8 cellular contexts compared by ENCODE assay signal in genomic region chr7:39609462-39610149, GRCh38. TPM values are rescaled to one million over a fixed set of nuclear protein-coding genes. Genes with fewer than 3 reads are reported as not detected.
A peak's percentile ranks its signal among the peaks of the same experiment; 100 is the strongest.
DNase-seq lines count a peak whose midpoint lies in the region; ATAC-seq and TF ChIP-seq lines count a peak whose summit lies in the region.

No MANE protein-coding gene starts in this region.

- no peaks in the 10 kb centered on the region for H3K9me3 Mint-ChIP-seq in dendritic cell treated with granulocyte-macrophage colony-stimulating factor and Interleukin-4, amounts not matched to agents 40 ng/mL and 50 ng/mL, for 4 days

- H2BK5ac ChIP-seq in mesenchymal stem cell (ENCODE audit: low read depth, low read length, poor library complexity, severe bottlenecking): no peak overlapping the region

- no peak overlapping the region for H3K27ac ChIP-seq in HUES6 (ENCODE audit: low read depth, low read length)
- no peak overlapping the region for H3K27ac ChIP-seq in mesenchymal stem cell (ENCODE audit: low read length, poor library complexity, severe bottlenecking)
- no peak overlapping the region for H3K27ac ChIP-seq in WERI-Rb-1

- no peak overlapping the region for H4K91ac ChIP-seq in mesenchymal stem cell (ENCODE audit: low read length)

- H3K4me1 ChIP-seq in ES-I3 (ENCODE audit: insufficient read depth, low read length): no peaks in the 10 kb centered on the region
- 0 out of 2 replicates have a peak, but pooled peaks cover 3% of the 10 kb centered on the region for H3K4me1 ChIP-seq in HUES6 (ENCODE audit: control insufficient read depth, insufficient read depth, low read length)
- H3K4me1 ChIP-seq in mesenchymal stem cell (ENCODE audit: control insufficient read depth, insufficient read depth, low read depth, low read length): peaks cover 3% of the 10 kb centered on the region

- H3K36me3 ChIP-seq in ES-I3 (ENCODE audit: insufficient read depth, low read length) (no peaks in the 10 kb centered on the region), HUES6 (ENCODE audit: control insufficient read depth, insufficient read depth, low read length) (no peaks in the 10 kb centered on the region), mesenchymal stem cell (ENCODE audit: control insufficient read depth in 1 of 2, insufficient read depth in 2 of 2, low read depth in 1 of 2, low read length in 2 of 2) (no peaks in the 10 kb centered on the region), WERI-Rb-1 (no peaks in the 10 kb centered on the region)

- H2BK12ac ChIP-seq in mesenchymal stem cell (ENCODE audit: low read length in 2 of 2): peak overlapping the region in 1 of 2 experiments; percentile 84

- intact Hi-C loops in dendritic cell treated with granulocyte-macrophage colony-stimulating factor and Interleukin-4, amounts not matched to agents 40 ng/mL and 50 ng/mL, for 4 days (cut with micrococcal nuclease): no loop called here

- peak overlapping the region; percentile 62 for H2AFZ ChIP-seq in mesenchymal stem cell (ENCODE audit: low read depth, low read length)

- peak overlapping the region; percentile 76 for H4K8ac ChIP-seq in mesenchymal stem cell (ENCODE audit: low read length)

- WGBS in mesenchymal stem cell: 23% methylated on average over 33 of the region's 38 CpGs

- H3K9me3 ChIP-seq in ES-I3 (ENCODE audit: control insufficient read depth, insufficient read depth, low read length) (no peaks in the 10 kb centered on the region), HUES6 (ENCODE audit: control insufficient read depth, insufficient read depth, low read depth, low read length) (no peaks in the 10 kb centered on the region), mesenchymal stem cell (ENCODE audit: control insufficient read depth, low read length) (no peaks in the 10 kb centered on the region), WERI-Rb-1 (ENCODE audit: severe bottlenecking) (peaks cover 2% of the 10 kb centered on the region)

- H3K27me3 ChIP-seq in HUES6 (ENCODE audit: control insufficient read depth, insufficient read depth, low read length): peaks cover 14% of the 10 kb centered on the region
- H3K27me3 ChIP-seq in mesenchymal stem cell (ENCODE audit: control insufficient read depth in 1 of 2, insufficient read depth in 1 of 2, low read length in 2 of 2): no peaks in the 10 kb centered on the region
- no peaks in the 10 kb centered on the region for H3K27me3 ChIP-seq in WERI-Rb-1 (ENCODE audit: insufficient read depth, low read depth, severe bottlenecking)

- no peak overlapping the region for H2BK15ac ChIP-seq in mesenchymal stem cell (ENCODE audit: low read depth, poor library complexity, severe bottlenecking)

- H3K27me3 Mint-ChIP-seq in dendritic cell treated with granulocyte-macrophage colony-stimulating factor and Interleukin-4, amounts not matched to agents 40 ng/mL and 50 ng/mL, for 4 days: peaks cover 12% of the 10 kb centered on the region

- H3K4me3 ChIP-seq in HUES6 (ENCODE audit: low read depth, low read length) (peak overlapping the region; percentile 51), mesenchymal stem cell (ENCODE audit: insufficient read depth in 1 of 2, low read depth in 1 of 2, low read length in 2 of 2) (peak overlapping the region; percentile 39 to 63), WERI-Rb-1 (ENCODE audit: low read depth, low read length) (no peak overlapping the region)

- ATAC-seq in GM21619 (IDR thresholded peaks at IDR 0.05; ENCODE audit: unreplicated experiment) (no peak), GM21423 (IDR thresholded peaks at IDR 0.05; ENCODE audit: unreplicated experiment) (no peak)

- no peaks in the 10 kb centered on the region for H3K79me1 ChIP-seq in mesenchymal stem cell (replicated peaks; ENCODE audit: low read length, poor library complexity, severe bottlenecking)

- peak overlapping the region; percentile 77 for H3K27ac Mint-ChIP-seq in dendritic cell treated with granulocyte-macrophage colony-stimulating factor and Interleukin-4, amounts not matched to agents 40 ng/mL and 50 ng/mL, for 4 days

- peak overlapping the region; percentile 66 for H3K4me3 Mint-ChIP-seq in dendritic cell treated with granulocyte-macrophage colony-stimulating factor and Interleukin-4, amounts not matched to agents 40 ng/mL and 50 ng/mL, for 4 days

- DNase-seq in mesenchymal stem cell: no peak
- no peak for DNase-seq in WERI-Rb-1
- DNase-seq in GF-D8 (lab: John Stamatoyannopoulos, UW): no peak

- H3K18ac ChIP-seq in mesenchymal stem cell (ENCODE audit: low read depth in 1 of 2, low read length in 2 of 2): peak overlapping the region; percentile 59 to 72

- peak overlapping the region; percentile 3 to 62 for H3K4ac ChIP-seq in mesenchymal stem cell (ENCODE audit: low read depth in 1 of 2, low read length in 2 of 2)

- no peak overlapping the region for H3K14ac ChIP-seq in mesenchymal stem cell (ENCODE audit: low read length in 2 of 2)

- no peaks in the 10 kb centered on the region for H3K36me3 Mint-ChIP-seq in dendritic cell treated with granulocyte-macrophage colony-stimulating factor and Interleukin-4, amounts not matched to agents 40 ng/mL and 50 ng/mL, for 4 days (ENCODE audit: low read depth)

- peak overlapping the region; percentile 33 for H3K4me2 ChIP-seq in mesenchymal stem cell (ENCODE audit: low read length, poor library complexity, severe bottlenecking)

- TF ChIP-seq CTCF in WERI-Rb-1 (IDR thresholded peaks at IDR 0.05; ENCODE audit: low read depth, low read length): no peak

- H2BK120ac ChIP-seq in mesenchymal stem cell (ENCODE audit: low read depth, low read length): no peak overlapping the region

- no peak overlapping the region for H2AK5ac ChIP-seq in mesenchymal stem cell (ENCODE audit: low read length, severe bottlenecking)

- H3K9ac ChIP-seq in ES-I3 (ENCODE audit: low read depth, low read length) (peak overlapping the region; percentile 48; the same call in 1 of the 2 replicates), HUES6 (ENCODE audit: low read length) (no peak overlapping the region), mesenchymal stem cell (ENCODE audit: low read length) (peak overlapping the region; percentile 91)

- H3K23ac ChIP-seq in mesenchymal stem cell (ENCODE audit: low read length in 2 of 2): no peak overlapping the region

- H3K4me1 Mint-ChIP-seq in dendritic cell treated with granulocyte-macrophage colony-stimulating factor and Interleukin-4, amounts not matched to agents 40 ng/mL and 50 ng/mL, for 4 days (ENCODE audit: low read depth): peaks cover 20% of the 10 kb centered on the region

RNA-seq across cellular contexts. Expression of gene RALA, which starts 13.8 kb away (rescaled TPM):
- polyA plus RNA-seq in mesenchymal stem cell (2013, experiment 1 of 2): 51.2 TPM
- polyA plus RNA-seq in mesenchymal stem cell (2013, experiment 2 of 2): 54.6 TPM

RNA-seq across cellular contexts. Expression of gene YAE1, which starts 43.4 kb away (rescaled TPM):
- polyA plus RNA-seq in mesenchymal stem cell (2013, experiment 1 of 2): 18.7 TPM
- polyA plus RNA-seq in mesenchymal stem cell (2013, experiment 2 of 2): 19.6 TPM
